ENCODE assay signal across 25 cellular contexts in the genomic region with DNA sequence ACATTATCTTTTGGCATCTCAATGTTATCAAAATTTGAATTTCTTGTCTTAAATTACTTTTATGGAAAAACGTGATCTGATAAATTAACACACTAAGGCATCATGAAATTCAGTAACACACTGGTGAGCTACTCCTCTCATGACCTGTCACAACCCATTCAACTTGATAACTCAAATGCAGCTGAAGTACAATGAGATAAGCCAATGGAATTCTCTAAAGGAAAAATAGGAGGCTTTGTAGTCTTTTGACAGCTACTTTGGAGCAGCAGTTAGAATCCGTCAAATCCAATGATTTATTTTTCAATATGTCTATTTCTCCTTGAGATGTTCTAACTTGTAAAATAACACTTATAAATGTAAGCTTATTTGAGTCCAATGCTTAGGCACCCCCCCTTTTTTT.
"Had no signal": no experiment of that assay in that cellular context is flagged by ENCODE, and none has a peak within 500 bp of the region (broad histone marks: within the 10 kb centered on the region; RNA-seq: fewer than 3 reads in every experiment).

No MANE protein-coding gene starts in this region.

- H3K27me3 Mint-ChIP-seq: dendritic cell treated with granulocyte-macrophage colony-stimulating factor and Interleukin-4, amounts not matched to agents 40 ng/mL and 50 ng/mL, for 4 days; effector memory CD8-positive, alpha-beta T cell had no signal

- H3K4me3 ChIP-seq: colonic mucosa, coronary artery, dorsolateral prefrontal cortex, esophagus muscularis mucosa, esophagus squamous epithelium, gastrocnemius medialis, gastroesophageal sphincter, heart left ventricle, heart right ventricle had no signal

- H3K27me3 ChIP-seq: colonic mucosa, dorsolateral prefrontal cortex, esophagus muscularis mucosa, esophagus squamous epithelium, foreskin keratinocyte, gastrocnemius medialis, gastroesophageal sphincter, heart left ventricle, heart right ventricle had no signal

- H3K4me3 Mint-ChIP-seq: dendritic cell treated with granulocyte-macrophage colony-stimulating factor and Interleukin-4, amounts not matched to agents 40 ng/mL and 50 ng/mL, for 4 days; effector memory CD8-positive, alpha-beta T cell; endodermal cell had no signal

- H3K27ac Mint-ChIP-seq: dendritic cell treated with granulocyte-macrophage colony-stimulating factor and Interleukin-4, amounts not matched to agents 40 ng/mL and 50 ng/mL, for 4 days; effector memory CD8-positive, alpha-beta T cell; endodermal cell had no signal

- H3K36me3 ChIP-seq: colonic mucosa, esophagus muscularis mucosa, esophagus squamous epithelium, gastrocnemius medialis, gastroesophageal sphincter, heart left ventricle, heart right ventricle had no signal

- H3K27ac ChIP-seq: colonic mucosa, coronary artery, dorsolateral prefrontal cortex, epithelial cell of prostate, esophagus muscularis mucosa, esophagus squamous epithelium, foreskin keratinocyte, gastrocnemius medialis, gastroesophageal sphincter, heart left ventricle, heart right ventricle had no signal

- ATAC-seq: effector memory CD8-positive, alpha-beta T cell; esophagus mucosa; foreskin keratinocyte; gastrocnemius medialis; gastroesophageal sphincter; heart left ventricle; heart right ventricle had no signal

- H3K9me3 ChIP-seq: colonic mucosa, esophagus muscularis mucosa, esophagus squamous epithelium, gastrocnemius medialis, gastroesophageal sphincter had no signal

- DNase-seq: colonic mucosa; cortex of kidney; dermis blood vessel endothelial cell; dorsolateral prefrontal cortex; effector CD4-positive, alpha-beta T cell; effector CD8-positive, alpha-beta T cell; effector memory CD4-positive, alpha-beta T cell; effector memory CD8-positive, alpha-beta T cell; endodermal cell; erythroblast; esophagus squamous epithelium; foreskin fibroblast; foreskin melanocyte; gastrocnemius medialis; glutamatergic neuron; head of caudate nucleus; heart left ventricle; heart right ventricle had no signal
